1 cellular context compared by ENCODE assay signal in genomic region chr17:78558181-78558850, GRCh38.
TF ChIP-seq lines count a peak whose summit lies in the region.

No MANE protein-coding gene starts in this region.

TF ChIP-seq in HepG2, 621 proteins besides CTCF, POLR2A, EP300 and RAD21 (continued from another document):
- TF ChIP-seq PREB (CRISPR knock-in tag; IDR thresholded peaks at IDR 0.05) (no peak), GMEB1 (CRISPR knock-in tag; IDR thresholded peaks at IDR 0.05; ENCODE audit: borderline replicate concordance) (no peak)
